14 cellular contexts compared by ENCODE assay signal in the genomic region with DNA sequence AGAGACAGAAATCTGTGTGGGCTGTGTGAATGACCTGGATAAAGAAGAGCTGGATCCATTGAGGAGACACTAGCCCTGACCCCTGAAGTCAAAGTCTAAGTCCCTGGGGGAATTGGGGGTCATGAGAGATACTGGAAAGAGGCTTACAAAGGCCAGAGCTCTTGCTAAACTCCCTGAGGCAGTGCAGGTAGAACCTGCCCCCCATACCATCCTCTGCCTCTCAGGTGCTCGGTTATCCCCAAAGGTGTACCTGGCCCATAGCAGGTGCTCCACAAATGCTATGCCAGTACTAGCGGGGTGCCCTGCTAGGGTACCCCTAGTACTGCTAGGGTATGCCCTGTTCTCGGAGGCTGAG. TPM values are rescaled to one million over a fixed set of nuclear protein-coding genes. Genes with fewer than 3 reads are reported as not detected.
DNase-seq lines count a peak whose midpoint lies in the region; ATAC-seq and TF ChIP-seq lines count a peak whose summit lies in the region.
"Had no signal": no experiment of that assay in that cellular context is flagged by ENCODE, and none has a peak within 500 bp of the region (broad histone marks: within the 10 kb centered on the region; RNA-seq: fewer than 3 reads in every experiment).

No MANE protein-coding gene starts in this region.

- no peak for TF ChIP-seq POLR2A in spleen (IDR thresholded peaks at IDR 0.05)

- no peaks in the 10 kb centered on the region for H3K27me3 Mint-ChIP-seq in activated CD4-positive, alpha-beta T cell treated with anti-CD3 and anti-CD28 coated beads, Interleukin-2, amount 10 ng/mL, durations not matched to agents 7 days and 5 days
- no peaks in the 10 kb centered on the region for H3K27me3 Mint-ChIP-seq in activated CD8-positive, alpha-beta T cell treated with anti-CD3 and anti-CD28 coated beads for 36 hours
- H3K27me3 Mint-ChIP-seq: CD4-positive, alpha-beta T cell had no signal

- no peak overlapping the region for H3K4me3 ChIP-seq in lower lobe of right lung
- H3K4me3 ChIP-seq in spleen: no peak overlapping the region
- H3K4me3 ChIP-seq: coronary artery, heart left ventricle, mucosa of descending colon, prostate gland had no signal

- no peaks in the 10 kb centered on the region for H3K9me3 ChIP-seq in lower lobe of right lung
- no peaks in the 10 kb centered on the region for H3K9me3 ChIP-seq in spleen
- H3K9me3 ChIP-seq: heart left ventricle, mucosa of descending colon, prostate gland, SK-N-SH had no signal

- intact Hi-C loops in activated CD8-positive, alpha-beta T cell treated with anti-CD3 and anti-CD28 coated beads for 36 hours (cut with micrococcal nuclease): loop anchor here (5.0 kb wide), 1 partner anchor 34 kb away; no protein-coding TSS in a partner anchor
- intact Hi-C loops in lower lobe of right lung (cut with DNase I) (loop anchor here (5.0 kb wide), 1 partner anchor 39 kb away; no protein-coding TSS in a partner anchor), spleen (cut with DNase I; ENCODE audit: low total_unique reads) (loop anchor here (5.0 kb wide), 2 partner anchors 39 to 41 kb away; partner anchors contain the start of gene KLHL22)

- peak overlapping the region; percentile 9 for H3K27ac Mint-ChIP-seq in activated CD4-positive, alpha-beta T cell treated with anti-CD3 and anti-CD28 coated beads, Interleukin-2, amount 10 ng/mL, durations not matched to agents 7 days and 5 days
- H3K27ac Mint-ChIP-seq in activated CD8-positive, alpha-beta T cell treated with anti-CD3 and anti-CD28 coated beads for 36 hours: peak overlapping the region; percentile 41
- H3K27ac Mint-ChIP-seq: CD4-positive, alpha-beta T cell had no signal

- CTCF ChIA-PET in activated CD4-positive, alpha-beta T cell treated with anti-CD3 and anti-CD28 coated beads, Interleukin-2, amount 10 ng/mL, durations not matched to agents 7 days and 5 days (lab: Charles Lee): interaction anchor here (0.6 to 2.1 kb wide), 9 partner anchors 11 to 55 kb away, joined by 3 to 12 read pairs (median 4); no protein-coding TSS in a partner anchor
- CTCF ChIA-PET in activated CD8-positive, alpha-beta T cell treated with anti-CD3 and anti-CD28 coated beads for 36 hours (lab: Charles Lee): interaction anchor here (0.7 to 4.9 kb wide), 22 partner anchors 8 to 299 kb away, joined by 3 to 55 read pairs (median 4); partner anchors contain the start of genes DGCR6L and KLHL22

- H3K4me1 Mint-ChIP-seq in activated CD4-positive, alpha-beta T cell treated with anti-CD3 and anti-CD28 coated beads, Interleukin-2, amount 10 ng/mL, durations not matched to agents 7 days and 5 days: peaks cover 28% of the 10 kb centered on the region
- peaks cover 15% of the 10 kb centered on the region for H3K4me1 Mint-ChIP-seq in activated CD8-positive, alpha-beta T cell treated with anti-CD3 and anti-CD28 coated beads for 36 hours (ENCODE audit: low read depth)

- POLR2A ChIA-PET in activated CD4-positive, alpha-beta T cell treated with anti-CD3 and anti-CD28 coated beads, Interleukin-2, amount 10 ng/mL, durations not matched to agents 7 days and 5 days (lab: Charles Lee): interaction anchor here (0.7 kb wide), 1 partner anchor 39 kb away, joined by 3 read pairs; no protein-coding TSS in a partner anchor
- POLR2A ChIA-PET in activated CD8-positive, alpha-beta T cell treated with anti-CD3 and anti-CD28 coated beads for 36 hours (lab: Charles Lee): interaction anchor here (0.9 to 1.0 kb wide), 2 partner anchors 29 to 38 kb away, joined by 3 read pairs; no protein-coding TSS in a partner anchor

- H3K27me3 ChIP-seq in lower lobe of right lung (ENCODE audit: low read depth) (no peaks in the 10 kb centered on the region), spleen (replicated peaks in 1 of 7) (no peaks in the 10 kb centered on the region)
- H3K27me3 ChIP-seq: heart left ventricle had no signal

- H3K4me3 Mint-ChIP-seq in activated CD4-positive, alpha-beta T cell treated with anti-CD3 and anti-CD28 coated beads, Interleukin-2, amount 10 ng/mL, durations not matched to agents 7 days and 5 days: no peak overlapping the region
- no peak overlapping the region for H3K4me3 Mint-ChIP-seq in activated CD8-positive, alpha-beta T cell treated with anti-CD3 and anti-CD28 coated beads for 36 hours
- H3K4me3 Mint-ChIP-seq: CD4-positive, alpha-beta T cell had no signal

- H3K27ac ChIP-seq in lower lobe of right lung (no peak overlapping the region), spleen (no peak overlapping the region)
- H3K27ac ChIP-seq: coronary artery, heart left ventricle, prostate gland had no signal

- 96 to 100% (median 100%) methylated on average over 3 of the region's 3 CpGs for WGBS in spleen, 5 donors

- H3K4me1 ChIP-seq in lower lobe of right lung (peaks cover 9% of the 10 kb centered on the region), spleen (peaks cover 8 to 43% (median 17%) of the 10 kb centered on the region in 6 donors)
- H3K4me1 ChIP-seq: prostate gland had no signal

- no peaks in the 10 kb centered on the region for H3K9me3 Mint-ChIP-seq in activated CD4-positive, alpha-beta T cell treated with anti-CD3 and anti-CD28 coated beads, Interleukin-2, amount 10 ng/mL, durations not matched to agents 7 days and 5 days
- H3K9me3 Mint-ChIP-seq in activated CD8-positive, alpha-beta T cell treated with anti-CD3 and anti-CD28 coated beads for 36 hours: no peaks in the 10 kb centered on the region
- H3K9me3 Mint-ChIP-seq: CD4-positive, alpha-beta T cell had no signal

- no peak for DNase-seq in activated CD4-positive, alpha-beta T cell treated with anti-CD3 and anti-CD28 coated beads, Interleukin-2, amount 10 ng/mL, durations not matched to agents 7 days and 5 days
- no peak for DNase-seq in activated CD4-positive, alpha-beta T cell treated with anti-CD3 and anti-CD28 coated beads, Interleukin-2, amount 50 U/mL, for 1 hour
- no peak for DNase-seq in activated CD8-positive, alpha-beta T cell treated with anti-CD3 and anti-CD28 coated beads for 36 hours
- DNase-seq in lower lobe of right lung (peak; percentile 9), spleen (peak; percentile 50), NCI-H774 (lab: John Stamatoyannopoulos, UW) (no peak), cortex of kidney (lab: John Stamatoyannopoulos, UW) (no peak), NCI-H526 treated with DMSO at 0.1 percent for 48 hours (lab: John Stamatoyannopoulos, UW) (no peak)

- H3K36me3 Mint-ChIP-seq in activated CD4-positive, alpha-beta T cell treated with anti-CD3 and anti-CD28 coated beads, Interleukin-2, amount 10 ng/mL, durations not matched to agents 7 days and 5 days (ENCODE audit: low read depth): peaks cover 43% of the 10 kb centered on the region
- peaks cover 7% of the 10 kb centered on the region for H3K36me3 Mint-ChIP-seq in activated CD8-positive, alpha-beta T cell treated with anti-CD3 and anti-CD28 coated beads for 36 hours (ENCODE audit: low read depth)

- H3K36me3 ChIP-seq in lower lobe of right lung (peaks cover 31% of the 10 kb centered on the region), spleen (peaks cover 0 to 65% (median 3%) of the 10 kb centered on the region in 6 donors)
- H3K36me3 ChIP-seq: prostate gland had no signal

- TF ChIP-seq CTCF in activated CD8-positive, alpha-beta T cell treated with anti-CD3 and anti-CD28 coated beads for 36 hours (IDR thresholded peaks at IDR 0.05): no peak
- TF ChIP-seq CTCF in lower lobe of right lung (IDR thresholded peaks at IDR 0.05) (no peak), spleen (IDR thresholded peaks at IDR 0.05 in 8 of 11, conservative IDR thresholded peaks at IDR 0.05 in 3 of 11) (no peak)

- no peak for ATAC-seq in activated CD8-positive, alpha-beta T cell treated with anti-CD3 and anti-CD28 coated beads for 36 hours
- ATAC-seq in lower lobe of right lung: no peak

RNA-seq across cellular contexts. Expression of gene SCARF2, which starts 19.1 kb away (rescaled TPM):
- total RNA-seq in activated CD4-positive, alpha-beta T cell treated with anti-CD3 and anti-CD28 coated beads, Interleukin-2, amount 10 ng/mL, durations not matched to agents 7 days and 5 days: 1 to 10 TPM; 1.1 to 1.2 TPM
- under 1 TPM; 0.20 to 0.27 TPM for total RNA-seq in activated CD8-positive, alpha-beta T cell treated with anti-CD3 and anti-CD28 coated beads for 36 hours
- total RNA-seq in lower lobe of right lung: 12.6 TPM
- total RNA-seq in spleen: 10 to 100 TPM in 5 of 7 donors, 1 to 10 TPM in 2; 7.1 to 18.0 (median 10.6) TPM
- polyA plus RNA-seq in spleen: 1 to 10 TPM; 1.1 to 3.0 (median 1.2) TPM

RNA-seq across cellular contexts. Expression of gene KLHL22, which starts 38.9 kb away (rescaled TPM):
- total RNA-seq in activated CD4-positive, alpha-beta T cell treated with anti-CD3 and anti-CD28 coated beads, Interleukin-2, amount 10 ng/mL, durations not matched to agents 7 days and 5 days: 10 to 100 TPM; 38.7 to 40.1 TPM
- 10 to 100 TPM; 16.3 to 17.9 TPM for total RNA-seq in activated CD8-positive, alpha-beta T cell treated with anti-CD3 and anti-CD28 coated beads for 36 hours
- total RNA-seq in lower lobe of right lung (24.0 TPM), spleen (10 to 100 TPM; 20.9 to 40.6 (median 36.0) TPM)
- 10 to 100 TPM; 14.0 to 20.8 (median 15.4) TPM for polyA plus RNA-seq in spleen

RNA-seq across cellular contexts. Expression of gene MED15, which starts 50.7 kb away (rescaled TPM):
- total RNA-seq in activated CD4-positive, alpha-beta T cell treated with anti-CD3 and anti-CD28 coated beads, Interleukin-2, amount 10 ng/mL, durations not matched to agents 7 days and 5 days: 100 to 1,000 TPM; 141 to 182 TPM
- total RNA-seq in activated CD8-positive, alpha-beta T cell treated with anti-CD3 and anti-CD28 coated beads for 36 hours: 100 to 1,000 TPM; 110 to 118 TPM
- 105 TPM for total RNA-seq in lower lobe of right lung
- 100 to 1,000 TPM in 4 of 7 donors, 10 to 100 TPM in 3; 76.4 to 162 (median 118) TPM for total RNA-seq in spleen
- polyA plus RNA-seq in spleen: 10 to 100 TPM; 32.2 to 80.1 (median 78.3) TPM

Comparison
In these comparisons a context has a peak if more than half of its experiments do, and no peak if none do; other contexts are left out.
1. DNase-seq: peak in lower lobe of right lung (single experiment) and spleen (single experiment); none in activated CD4-positive, alpha-beta T cell treated with anti-CD3 and anti-CD28 coated beads, Interleukin-2, amount 10 ng/mL, durations not matched to agents 7 days and 5 days (single experiment), activated CD4-positive, alpha-beta T cell treated with anti-CD3 and anti-CD28 coated beads, Interleukin-2, amount 50 U/mL, for 1 hour (single experiment), activated CD8-positive, alpha-beta T cell treated with anti-CD3 and anti-CD28 coated beads for 36 hours (single experiment), NCI-H774 (single experiment), cortex of kidney (single experiment) and NCI-H526 treated with DMSO at 0.1 percent for 48 hours (single experiment).